8 cellular contexts compared by ENCODE assay signal in genomic region chr11:6703247-6704063, GRCh38. TPM values are rescaled to one million over a fixed set of nuclear protein-coding genes. Genes with fewer than 3 reads are reported as not detected.
A peak's percentile ranks its signal among the peaks of the same experiment; 100 is the strongest.
DNase-seq lines count a peak whose midpoint lies in the region; ATAC-seq, FAIRE-seq and TF ChIP-seq lines count a peak whose summit lies in the region.

No MANE protein-coding gene starts in this region.

- DNase-seq in NCI-H524 (lab: John Stamatoyannopoulos, UW) = peak; percentile 15 to 70
- no peak for DNase-seq in NCI-H524 treated with DMSO at 0.1 percent for 48 hours (lab: John Stamatoyannopoulos, UW)
- peak; percentile 41 for DNase-seq in KG1 (lab: John Stamatoyannopoulos, UW)
- peak; percentile 46 to 73 for DNase-seq in SJCRH30
- DNase-seq in dedifferentiated amniotic fluid mesenchymal stem cell (ENCODE audit: extremely low spot score) = peak; percentile 87
- peak; percentile 64 for DNase-seq in HepG2 (ENCODE audit: low spot score)
- peak; percentile 19 for DNase-seq in transverse colon

- H3K27ac ChIP-seq in SJCRH30 (no peak overlapping the region), HepG2 (ENCODE audit: extremely low read length, insufficient read depth, low read length) (no peak overlapping the region), transverse colon (no peak overlapping the region)

- FAIRE-seq in HepG2 (lab: Jason Lieb, UNC) = peak; percentile 87

- CTCF ChIA-PET in HepG2 (lab: Yijun Ruan, JAX; ENCODE audit: low intra/inter-chr PET ratio, low total read pairs) = interaction anchor here (1.0 kb wide), 1 partner anchor 54 kb away, joined by 3 read pairs; no protein-coding TSS in a partner anchor

- no peak overlapping the region for H3K9ac ChIP-seq in HepG2 (ENCODE audit: insufficient read depth, low read depth, low read length)

- in situ Hi-C loops in HepG2 (cut with HindIII; ENCODE audit: extremely low pct_ligation_motif_present, low pct_unique_long_range_greater_than_20kb) (no loop called here), transverse colon (cut with MboI; ENCODE audit: low pct_ligation_motif_present in 1 of 4, low pct_unique_long_range_greater_than_20kb in 1 of 4, low sequenced_read_pairs in 3 of 4) (loop anchor here in 1 of 4 donors (10.0 kb wide), 1 partner anchor 169 kb away; no protein-coding TSS in a partner anchor)

- intact Hi-C loops in HepG2 (cut with micrococcal nuclease; ENCODE audit: unreplicated experiment) = loop anchor here (1.0 kb wide), 1 partner anchor 54 kb away; no protein-coding TSS in a partner anchor
- intact Hi-C loops in transverse colon (cut with DNase I; ENCODE audit: low total_unique reads) = no loop called here

- peak; percentile 72 for TF ChIP-seq CTCF in HepG2 (CRISPR knock-in tag; IDR thresholded peaks at IDR 0.05)
- peak; percentile 36 to 43 (median 42) for TF ChIP-seq CTCF in transverse colon (IDR thresholded peaks at IDR 0.05)

- H3K36me3 ChIP-seq in SJCRH30 = no peaks in the 10 kb centered on the region
- H3K36me3 ChIP-seq in HepG2 (replicated peaks in 1 of 2; ENCODE audit: control insufficient read depth in 1 of 2, insufficient read depth in 2 of 2, low read length in 2 of 2) = no peaks in the 10 kb centered on the region
- no peaks in the 10 kb centered on the region for H3K36me3 ChIP-seq in transverse colon

- no peak for TF ChIP-seq RAD21 in HepG2 (CRISPR knock-in tag; IDR thresholded peaks at IDR 0.05)

- H2AFZ ChIP-seq in HepG2 (ENCODE audit: low read length) = no peak overlapping the region

- no peak overlapping the region for H3K4me3 ChIP-seq in SJCRH30
- H3K4me3 ChIP-seq in HepG2 (replicated peaks in 1 of 3; ENCODE audit: insufficient read depth in 1 of 3, low read depth in 2 of 3, low read length in 3 of 3) = no peak overlapping the region
- H3K4me3 ChIP-seq in transverse colon = no peak overlapping the region

- POLR2A ChIA-PET in HepG2 (lab: Yijun Ruan, JAX) = interaction anchor here (0.6 kb wide), 1 partner anchor 20 kb away, joined by 3 read pairs; the partner anchor contains the start of gene MRPL17

- ATAC-seq in HepG2 (peak; percentile 96), HG03135 (IDR thresholded peaks at IDR 0.05; ENCODE audit: unreplicated experiment) (no peak)

- H3K4me2 ChIP-seq in HepG2 (ENCODE audit: low read depth, low read length) = no peak overlapping the region

- TF ChIP-seq POLR2A in HepG2 (IDR thresholded peaks at IDR 0.05; ENCODE audit: insufficient read depth in 1 of 2, low read depth in 2 of 2, low read length in 2 of 2) = no peak
- TF ChIP-seq POLR2A in transverse colon (IDR thresholded peaks at IDR 0.05) = no peak

- no peak for TF ChIP-seq EP300 in HepG2 (IDR thresholded peaks at IDR 0.05; ENCODE audit: low read depth in 2 of 2, low read length in 2 of 2)
- TF ChIP-seq EP300 in HepG2 (CRISPR knock-in tag; IDR thresholded peaks at IDR 0.05; ENCODE audit: borderline replicate concordance) = no peak
- TF ChIP-seq EP300 in transverse colon (IDR thresholded peaks at IDR 0.05; ENCODE audit: low read depth) = no peak

- BruUV-seq in HepG2 (replicated peaks; lab: Mats Ljungman, UMichigan) = no TSS peak

- WGBS in HepG2 (ENCODE audit: low lambda C conversion rate) = 54% methylated on average over 2 of the region's 2 CpGs
- 76 to 77% methylated on average over 1 to 2 of the region's 2 CpGs for WGBS in transverse colon (ENCODE audit: low coverage in 1 of 2), 2 donors

- H4K20me1 ChIP-seq in HepG2 (ENCODE audit: insufficient read depth, low read length) = no peaks in the 10 kb centered on the region

- H3K27me3 ChIP-seq in SJCRH30 (no peaks in the 10 kb centered on the region; the same call in 1 of the 2 replicates), HepG2 (ENCODE audit: control insufficient read depth in 1 of 2, insufficient read depth in 2 of 2, low read length in 2 of 2) (peaks cover 0 to 4% of the 10 kb centered on the region in 2 experiments; a peak in 2 of 5 replicates), transverse colon (no peaks in the 10 kb centered on the region)

- no peaks in the 10 kb centered on the region for H3K9me3 ChIP-seq in SJCRH30 (replicated peaks)
- H3K9me3 ChIP-seq in HepG2 (ENCODE audit: low read length) = no peaks in the 10 kb centered on the region
- no peaks in the 10 kb centered on the region for H3K9me3 ChIP-seq in transverse colon

- H3K4me1 ChIP-seq in SJCRH30 (no peaks in the 10 kb centered on the region), HepG2 (ENCODE audit: insufficient read depth, low read length) (no peaks in the 10 kb centered on the region), transverse colon (no peaks in the 10 kb centered on the region)

- H3K79me2 ChIP-seq in HepG2 (ENCODE audit: insufficient read depth, low read length) = no peaks in the 10 kb centered on the region

TF ChIP-seq in HepG2, 621 proteins besides CTCF, POLR2A, EP300 and RAD21 (continues in another document):
- TF ChIP-seq ELF3 (CRISPR knock-in tag; IDR thresholded peaks at IDR 0.05) (peak; percentile 60; the same call in 1 of the 2 replicates), PITX1 (CRISPR knock-in tag; IDR thresholded peaks at IDR 0.05) (no peak), CEBPG (CRISPR knock-in tag; IDR thresholded peaks at IDR 0.05) (peak; percentile 95), CENPBD1 (CRISPR knock-in tag; IDR thresholded peaks at IDR 0.05; ENCODE audit: borderline replicate concordance, low read depth) (no peak), U2AF1 (optimal IDR thresholded peaks at IDR 0.05; ENCODE audit: low read depth, low read length) (no peak), NCOA2 (CRISPR knock-in tag; IDR thresholded peaks at IDR 0.05) (0 out of 2 replicates have a peak, but pooled peaks have one; percentile 10), ZNF615 (CRISPR knock-in tag; IDR thresholded peaks at IDR 0.05; ENCODE audit: borderline replicate concordance) (no peak), POLR2AphosphoS5 (IDR thresholded peaks at IDR 0.05; ENCODE audit: low read depth, low read length) (no peak), SMC3 (IDR thresholded peaks at IDR 0.05; ENCODE audit: low read length) (peak; percentile 75), YEATS2 (CRISPR knock-in tag; IDR thresholded peaks at IDR 0.05; ENCODE audit: borderline replicate concordance) (no peak)

RNA-seq across cellular contexts. Expression of gene MRPL17, which starts 20.3 kb away (rescaled TPM):
- total RNA-seq in SJCRH30 (2014; rRNA removed; shearing (Covaris generic)) = 44.2 and 45.5 TPM in 2 replicates
- total RNA-seq in HepG2 (2016; rRNA removed; fragmentation: Illumina TruSeq; extraction: Trizol) (90.0 and 97.9 TPM in 2 replicates), transverse colon (10 to 100 TPM in 3 of 4 donors, 1 to 10 TPM in 1; 9.3 to 62.9 (median 14.2) TPM)
- 29.1 and 29.3 TPM in 2 replicates for total RNA-seq in HepG2 (2016; cell fraction: cytosol; rRNA removed; fragmentation: Illumina TruSeq; extraction: Trizol; ENCODE audit: low read depth)
- total RNA-seq in HepG2 (2016; cell fraction: insoluble cytoplasmic fraction; rRNA removed; fragmentation: Illumina TruSeq; extraction: Trizol) = 79.3 and 102 TPM in 2 replicates
- total RNA-seq in HepG2 (2016; cell fraction: membrane; rRNA removed; fragmentation: Illumina TruSeq; extraction: Trizol) = 33.0 and 35.7 TPM in 2 replicates
- total RNA-seq in HepG2 (2016; cell fraction: nucleus; rRNA removed; fragmentation: Illumina TruSeq; extraction: Trizol) = 31.5 and 38.4 TPM in 2 replicates
- 53.7 and 59.4 TPM in 2 replicates for polyA plus RNA-seq in HepG2 (2011; rRNA removed)
- 36.2 and 46.4 TPM in 2 replicates for polyA plus RNA-seq in HepG2 (2011; cell fraction: cytosol; rRNA removed)
- polyA plus RNA-seq in HepG2 (2011; cell fraction: nucleus; rRNA removed) = 17.6 and 20.3 TPM in 2 replicates
- 27.7 and 47.0 TPM in 2 replicates for polyA plus RNA-seq in HepG2 (2012)
- polyA plus RNA-seq in HepG2 (2016; cell fraction: cytosol; fragmentation: Illumina TruSeq; extraction: Trizol; ENCODE audit: low read depth) = 24.1 and 27.6 TPM in 2 replicates
- polyA plus RNA-seq in HepG2 (2016; cell fraction: insoluble cytoplasmic fraction; fragmentation: Illumina TruSeq; extraction: Trizol; ENCODE audit: low read depth) = 114 and 118 TPM in 2 replicates
- 26.3 and 30.4 TPM in 2 replicates for polyA plus RNA-seq in HepG2 (2016; cell fraction: membrane; fragmentation: Illumina TruSeq; extraction: Trizol; ENCODE audit: low read depth)
- polyA plus RNA-seq in HepG2 (2016; cell fraction: nucleus; fragmentation: Illumina TruSeq; extraction: Trizol; ENCODE audit: insufficient read depth, low read depth) = 68.9 and 72.4 TPM in 2 replicates
- 33.6 and 93.6 TPM in 2 replicates for polyA minus RNA-seq in HepG2 (2011; rRNA and poly(A)+ RNA removed; ENCODE audit: low replicate concordance)
- polyA minus RNA-seq in HepG2 (2011; cell fraction: cytosol; rRNA and poly(A)+ RNA removed) = 22.0 and 32.7 TPM in 2 replicates
- polyA minus RNA-seq in HepG2 (2011; cell fraction: nucleus; rRNA and poly(A)+ RNA removed) = 27.2 and 31.0 TPM in 2 replicates

RNA-seq across cellular contexts. Expression of gene DCHS1, which starts 47.8 kb away (rescaled TPM):
- total RNA-seq in SJCRH30 (2014; rRNA removed; shearing (Covaris generic)) = 9.5 and 9.6 TPM in 2 replicates
- under 0.01 TPM in 1 of 2 replicates, not detected in the other for total RNA-seq in HepG2 (2016; rRNA removed; fragmentation: Illumina TruSeq; extraction: Trizol)
- not detected in 2 replicates for total RNA-seq in HepG2 (2016; cell fraction: cytosol; rRNA removed; fragmentation: Illumina TruSeq; extraction: Trizol; ENCODE audit: low read depth)
- not detected in 2 replicates for total RNA-seq in HepG2 (2016; cell fraction: insoluble cytoplasmic fraction; rRNA removed; fragmentation: Illumina TruSeq; extraction: Trizol)
- not detected in 2 replicates for total RNA-seq in HepG2 (2016; cell fraction: membrane; rRNA removed; fragmentation: Illumina TruSeq; extraction: Trizol)
- total RNA-seq in HepG2 (2016; cell fraction: nucleus; rRNA removed; fragmentation: Illumina TruSeq; extraction: Trizol) = 0.06 TPM in 1 of 2 replicates, not detected in the other
- polyA plus RNA-seq in HepG2 (2011; rRNA removed) = 0.01 and 0.03 TPM in 2 replicates
- 0.01 TPM in 2 replicates for polyA plus RNA-seq in HepG2 (2011; cell fraction: cytosol; rRNA removed)
- polyA plus RNA-seq in HepG2 (2011; cell fraction: nucleus; rRNA removed) = 0.08 and 0.12 TPM in 2 replicates
- polyA plus RNA-seq in HepG2 (2012) = 0.03 and 0.09 TPM in 2 replicates
- not detected in 2 replicates for polyA plus RNA-seq in HepG2 (2016; cell fraction: cytosol; fragmentation: Illumina TruSeq; extraction: Trizol; ENCODE audit: low read depth)
- not detected in 2 replicates for polyA plus RNA-seq in HepG2 (2016; cell fraction: insoluble cytoplasmic fraction; fragmentation: Illumina TruSeq; extraction: Trizol; ENCODE audit: low read depth)
- polyA plus RNA-seq in HepG2 (2016; cell fraction: membrane; fragmentation: Illumina TruSeq; extraction: Trizol; ENCODE audit: low read depth) = not detected in 2 replicates
- polyA plus RNA-seq in HepG2 (2016; cell fraction: nucleus; fragmentation: Illumina TruSeq; extraction: Trizol; ENCODE audit: insufficient read depth, low read depth) = not detected in 2 replicates
- polyA minus RNA-seq in HepG2 (2011; rRNA and poly(A)+ RNA removed; ENCODE audit: low replicate concordance) = 0.07 and 0.16 TPM in 2 replicates
- 0.10 TPM in 1 of 2 replicates, not detected in the other for polyA minus RNA-seq in HepG2 (2011; cell fraction: cytosol; rRNA and poly(A)+ RNA removed)
- 0.12 and 0.13 TPM in 2 replicates for polyA minus RNA-seq in HepG2 (2011; cell fraction: nucleus; rRNA and poly(A)+ RNA removed)
- total RNA-seq in transverse colon = 10 to 100 TPM in 3 of 4 donors, 1 to 10 TPM in 1; 5.5 to 17.7 (median 14.0) TPM
